ENCODE assay signal across 8 cellular contexts in the genomic region with DNA sequence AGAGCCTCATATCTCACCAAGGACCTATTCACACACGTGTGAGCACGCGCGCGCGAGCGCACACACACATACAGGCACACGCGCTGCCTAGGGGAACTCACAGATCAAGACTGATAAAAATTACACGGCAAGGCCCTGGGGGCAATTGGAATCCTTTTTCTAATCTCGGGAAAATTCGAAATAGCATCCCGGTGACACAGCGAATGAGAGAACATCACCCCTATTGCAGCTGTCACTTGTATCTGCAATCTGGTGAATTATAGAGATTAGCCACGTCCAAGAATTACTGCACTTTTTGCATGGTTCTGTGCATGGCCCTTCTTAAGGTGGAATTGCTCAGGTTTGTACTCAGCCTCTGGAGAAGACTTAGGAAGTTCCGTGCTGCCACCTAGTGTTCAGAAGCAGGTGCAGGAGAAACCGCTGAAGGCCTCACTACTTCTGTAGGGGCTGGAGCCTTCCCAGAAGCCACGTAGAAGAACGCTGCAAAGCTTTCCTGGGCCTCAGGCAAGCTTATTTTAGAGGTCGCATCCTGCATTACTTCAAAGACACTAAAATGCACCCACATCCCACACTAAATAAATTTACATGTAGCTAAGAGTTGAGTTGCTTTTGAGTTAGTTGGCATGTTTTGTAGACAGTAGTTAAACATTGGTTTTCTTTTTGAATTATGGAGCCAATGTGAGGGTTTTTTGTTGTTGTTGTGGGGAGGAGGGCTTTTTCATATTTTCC.
DNase-seq lines count a peak whose midpoint lies in the region; ATAC-seq and TF ChIP-seq lines count a peak whose summit lies in the region.

No MANE protein-coding gene starts in this region.

- H3K27ac ChIP-seq in CD4-positive, CD25-positive, alpha-beta regulatory T cell (ENCODE audit: insufficient read depth, low read length, poor library complexity, severe bottlenecking) = no peak overlapping the region
- H3K27ac ChIP-seq in HL-60 (replicated peaks) = no peak overlapping the region

- H3K4me3 ChIP-seq in CD4-positive, CD25-positive, alpha-beta regulatory T cell (ENCODE audit: low read depth, low read length) = no peak overlapping the region
- H3K4me3 ChIP-seq in HL-60 (replicated peaks; ENCODE audit: insufficient read depth, low read length) = no peak overlapping the region
- H3K4me3 ChIP-seq in epithelial cell of proximal tubule (ENCODE audit: low read depth, low read length) = no peak overlapping the region
- H3K4me3 ChIP-seq in mucosa of descending colon = no peak overlapping the region

- H3K4me1 Mint-ChIP-seq in CD4-positive, CD25-positive, alpha-beta regulatory T cell = no peaks in the 10 kb centered on the region
- no peaks in the 10 kb centered on the region for H3K4me1 Mint-ChIP-seq in activated CD4-positive, alpha-beta memory T cell treated with anti-CD3 and anti-CD28 coated beads, Interleukin-2, amount 10 ng/mL, durations not matched to agents 7 days and 5 days

- H3K4me1 ChIP-seq in CD4-positive, CD25-positive, alpha-beta regulatory T cell (ENCODE audit: control insufficient read depth, insufficient read depth, low read length, poor library complexity, severe bottlenecking) = no peaks in the 10 kb centered on the region
- H3K4me1 ChIP-seq in mucosa of descending colon (ENCODE audit: low read depth) = no peaks in the 10 kb centered on the region

- H3K36me3 Mint-ChIP-seq in CD4-positive, CD25-positive, alpha-beta regulatory T cell = no peaks in the 10 kb centered on the region
- H3K36me3 Mint-ChIP-seq in activated CD4-positive, alpha-beta memory T cell treated with anti-CD3 and anti-CD28 coated beads, Interleukin-2, amount 10 ng/mL, durations not matched to agents 7 days and 5 days (ENCODE audit: low read depth) = no peaks in the 10 kb centered on the region

- peak in 1 of 2 donors; percentile 50 for ATAC-seq in CD4-positive, CD25-positive, alpha-beta regulatory T cell (ENCODE audit: low read depth in 2 of 2)
- peak; percentile 92 for ATAC-seq in GM19455 (IDR thresholded peaks at IDR 0.05; ENCODE audit: unreplicated experiment)
- ATAC-seq in mucosa of descending colon = peak; percentile 78

- H3K4me3 Mint-ChIP-seq in CD4-positive, CD25-positive, alpha-beta regulatory T cell = no peak overlapping the region
- no peak overlapping the region for H3K4me3 Mint-ChIP-seq in activated CD4-positive, alpha-beta memory T cell treated with anti-CD3 and anti-CD28 coated beads, Interleukin-2, amount 10 ng/mL, durations not matched to agents 7 days and 5 days

- H3K27me3 ChIP-seq in CD4-positive, CD25-positive, alpha-beta regulatory T cell (ENCODE audit: control insufficient read depth, insufficient read depth, low read length) = no peaks in the 10 kb centered on the region
- H3K27me3 ChIP-seq in HL-60 (ENCODE audit: insufficient read depth, poor library complexity, severe bottlenecking) = peaks cover 4% of the 10 kb centered on the region

- H3K9me3 Mint-ChIP-seq in CD4-positive, CD25-positive, alpha-beta regulatory T cell = peaks cover 0 to 4% (median 0%) of the 10 kb centered on the region in 7 donors
- H3K9me3 Mint-ChIP-seq in activated CD4-positive, alpha-beta memory T cell treated with anti-CD3 and anti-CD28 coated beads, Interleukin-2, amount 10 ng/mL, durations not matched to agents 7 days and 5 days = no peaks in the 10 kb centered on the region

- intact Hi-C loops in mucosa of descending colon (cut with DNase I, micrococcal nuclease) = no loop called here

- H3K36me3 ChIP-seq in CD4-positive, CD25-positive, alpha-beta regulatory T cell (ENCODE audit: control insufficient read depth, insufficient read depth, low read length) = no peaks in the 10 kb centered on the region
- H3K36me3 ChIP-seq in mucosa of descending colon (ENCODE audit: low read depth) = no peaks in the 10 kb centered on the region

- POLR2A ChIA-PET in activated CD4-positive, alpha-beta memory T cell treated with anti-CD3 and anti-CD28 coated beads, Interleukin-2, amount 10 ng/mL, durations not matched to agents 7 days and 5 days (lab: Charles Lee) = no interaction called here

- CTCF ChIA-PET in activated CD4-positive, alpha-beta memory T cell treated with anti-CD3 and anti-CD28 coated beads, Interleukin-2, amount 10 ng/mL, durations not matched to agents 7 days and 5 days (lab: Charles Lee) = interaction anchor here (0.7 to 2.1 kb wide), 9 partner anchors 9 to 213 kb away, joined by 3 to 9 read pairs (median 3); no protein-coding TSS in a partner anchor

- H3K27me3 Mint-ChIP-seq in CD4-positive, CD25-positive, alpha-beta regulatory T cell = peaks cover 14% of the 10 kb centered on the region
- H3K27me3 Mint-ChIP-seq in activated CD4-positive, alpha-beta memory T cell treated with anti-CD3 and anti-CD28 coated beads, Interleukin-2, amount 10 ng/mL, durations not matched to agents 7 days and 5 days = no peaks in the 10 kb centered on the region

- no peak overlapping the region for H3K27ac Mint-ChIP-seq in CD4-positive, CD25-positive, alpha-beta regulatory T cell
- H3K27ac Mint-ChIP-seq in activated CD4-positive, alpha-beta memory T cell treated with anti-CD3 and anti-CD28 coated beads, Interleukin-2, amount 10 ng/mL, durations not matched to agents 7 days and 5 days = no peak overlapping the region

- TF ChIP-seq CTCF in HL-60 (IDR thresholded peaks at IDR 0.05; ENCODE audit: insufficient read depth, low read length) (peak; percentile 87), epithelial cell of proximal tubule (conservative IDR thresholded peaks at IDR 0.05; ENCODE audit: low read depth, low read length) (peak; percentile 98), mucosa of descending colon (IDR thresholded peaks at IDR 0.05) (peak; percentile 71)

- peak in 2 of 3 donors; percentile 2 to 65 for DNase-seq in CD4-positive, CD25-positive, alpha-beta regulatory T cell
- DNase-seq in HL-60 (ENCODE audit: low read depth in 1 of 2, low spot score in 1 of 2) = peak; percentile 25 to 62
- peak; percentile 61 for DNase-seq in NCI-H748 treated with DMSO at 0.1 percent for 48 hours (lab: John Stamatoyannopoulos, UW)
- DNase-seq in activated CD4-positive, alpha-beta memory T cell treated with anti-CD3 and anti-CD28 coated beads, Interleukin-2, amount 10 ng/mL, durations not matched to agents 7 days and 5 days = peak; percentile 54
- no peak for DNase-seq in epithelial cell of proximal tubule (ENCODE audit: low read depth)
- DNase-seq in mucosa of descending colon = peak in 2 of 3 donors; percentile 44 to 87
- peak in 5 of 6 experiments; percentile 2 to 16 (median 11) for DNase-seq in stimulated activated naive CD4-positive, alpha-beta T cell (lab: John Stamatoyannopoulos, UW)

- H3K9me3 ChIP-seq in CD4-positive, CD25-positive, alpha-beta regulatory T cell (ENCODE audit: control insufficient read depth in 2 of 2, low read length in 2 of 2) = no peaks in the 10 kb centered on the region
- H3K9me3 ChIP-seq in mucosa of descending colon = no peaks in the 10 kb centered on the region
